11 cellular contexts compared by ENCODE assay signal in genomic region chr7:73971701-73972341, GRCh38. TPM values are rescaled to one million over a fixed set of nuclear protein-coding genes. Genes with fewer than 3 reads are reported as not detected.
A peak's percentile ranks its signal among the peaks of the same experiment; 100 is the strongest.
DNase-seq lines count a peak whose midpoint lies in the region; ATAC-seq, FAIRE-seq and TF ChIP-seq lines count a peak whose summit lies in the region.
"Had no signal": no experiment of that assay in that cellular context is flagged by ENCODE, and none has a peak within 500 bp of the region (broad histone marks: within the 10 kb centered on the region; RNA-seq: fewer than 3 reads in every experiment).

No MANE protein-coding gene starts in this region.

- no peak overlapping the region for H3K27ac Mint-ChIP-seq in activated T-helper 17 cell treated with anti-CD3 and anti-CD28 coated beads, Interleukin-2, amount 50 U/mL, for 72 hours
- H3K27ac Mint-ChIP-seq: T-cell had no signal

- DNase-seq in COLO668 (lab: John Stamatoyannopoulos, UW; ENCODE audit: unreplicated experiment) (peak; percentile 7), LNCaP clone FGC (ENCODE audit: low read depth) (no peak), bronchial epithelial cell (ENCODE audit: low read depth) (peak; percentile 25), mesenteric fat pad (ENCODE audit: low spot score) (peak; percentile 62), C1 segment of cervical spinal cord (lab: John Stamatoyannopoulos, UW) (no peak), NCI-H1417 treated with DMSO at 0.1 percent for 48 hours (lab: John Stamatoyannopoulos, UW) (no peak), NCI-H1092 treated with DMSO at 0.1 percent for 48 hours (lab: John Stamatoyannopoulos, UW) (no peak)
- DNase-seq: NCI-H446 treated with DMSO at 0.1 percent for 48 hours, T-cell had no signal

- peaks cover 7% of the 10 kb centered on the region for H3K27me3 Mint-ChIP-seq in activated T-helper 17 cell treated with anti-CD3 and anti-CD28 coated beads, Interleukin-2, amount 50 U/mL, for 72 hours

- no peaks in the 10 kb centered on the region for H3K4me1 Mint-ChIP-seq in activated T-helper 17 cell treated with anti-CD3 and anti-CD28 coated beads, Interleukin-2, amount 50 U/mL, for 72 hours
- H3K4me1 Mint-ChIP-seq: T-cell had no signal

- H3K36me3 Mint-ChIP-seq in activated T-helper 17 cell treated with anti-CD3 and anti-CD28 coated beads, Interleukin-2, amount 50 U/mL, for 72 hours (ENCODE audit: low read depth), result no peaks in the 10 kb centered on the region
- H3K36me3 Mint-ChIP-seq: T-cell had no signal

- H3K4me3 Mint-ChIP-seq in activated T-helper 17 cell treated with anti-CD3 and anti-CD28 coated beads, Interleukin-2, amount 50 U/mL, for 72 hours, result no peak overlapping the region
- H3K4me3 Mint-ChIP-seq: T-cell had no signal

- TF ChIP-seq CTCF in LNCaP clone FGC (IDR thresholded peaks at IDR 0.05; ENCODE audit: control insufficient read depth, extremely low read depth, insufficient read depth) (peak; percentile 37; the same call in 1 of the 2 replicates), bronchial epithelial cell (IDR thresholded peaks at IDR 0.05; ENCODE audit: insufficient read depth, low read length, severe bottlenecking) (peak; percentile 49)

- H3K9me3 Mint-ChIP-seq in activated T-helper 17 cell treated with anti-CD3 and anti-CD28 coated beads, Interleukin-2, amount 50 U/mL, for 72 hours, result no peaks in the 10 kb centered on the region
- H3K9me3 Mint-ChIP-seq: T-cell had no signal

- ATAC-seq in activated T-helper 17 cell treated with anti-CD3 and anti-CD28 coated beads, Interleukin-2, amount 50 U/mL, for 72 hours (replicated peaks), result no peak
- ATAC-seq: T-cell had no signal

- H3K4me3 ChIP-seq in LNCaP clone FGC (ENCODE audit: low read depth, low read length) (no peak overlapping the region), bronchial epithelial cell (ENCODE audit: low read depth, low read length) (no peak overlapping the region)

- H3K27me3 ChIP-seq in bronchial epithelial cell (ENCODE audit: control insufficient read depth, insufficient read depth, low read length), result no peaks in the 10 kb centered on the region

- no peak for FAIRE-seq in bronchial epithelial cell (lab: Jason Lieb, UNC)
- FAIRE-seq: frontal cortex had no signal

- no peaks in the 10 kb centered on the region for H3K36me3 ChIP-seq in bronchial epithelial cell (ENCODE audit: control insufficient read depth, insufficient read depth, low read length)

RNA-seq across cellular contexts. Expression of gene ELN, which starts 56.2 kb away (rescaled TPM):
- total RNA-seq in bronchial epithelial cell (under 0.01 TPM in 2 replicates), mesenteric fat pad (95.5 TPM)
- total RNA-seq in activated T-helper 17 cell treated with anti-CD3 and anti-CD28 coated beads, Interleukin-2, amount 50 U/mL, for 72 hours, result not detected

Comparison
In these comparisons a context has a peak if more than half of its experiments do, and no peak if none do; other contexts are left out.
1. DNase-seq: peak in COLO668 (single experiment), bronchial epithelial cell (single experiment) and mesenteric fat pad (single experiment); none in LNCaP clone FGC (single experiment), C1 segment of cervical spinal cord (0 of 14), NCI-H1417 treated with DMSO at 0.1 percent for 48 hours (single experiment) and NCI-H1092 treated with DMSO at 0.1 percent for 48 hours (single experiment).
2. RNA of gene ELN, which starts 56.2 kb away (total RNA-seq): 95.5 TPM in mesenteric fat pad (single experiment); under 0.01 TPM in bronchial epithelial cell and not detected in activated T-helper 17 cell treated with anti-CD3 and anti-CD28 coated beads, Interleukin-2, amount 50 U/mL, for 72 hours; every median in the first group is over 10 times any median in the second.